Comparison of ENCODE assay signal across 25 cellular contexts in the genomic region with DNA sequence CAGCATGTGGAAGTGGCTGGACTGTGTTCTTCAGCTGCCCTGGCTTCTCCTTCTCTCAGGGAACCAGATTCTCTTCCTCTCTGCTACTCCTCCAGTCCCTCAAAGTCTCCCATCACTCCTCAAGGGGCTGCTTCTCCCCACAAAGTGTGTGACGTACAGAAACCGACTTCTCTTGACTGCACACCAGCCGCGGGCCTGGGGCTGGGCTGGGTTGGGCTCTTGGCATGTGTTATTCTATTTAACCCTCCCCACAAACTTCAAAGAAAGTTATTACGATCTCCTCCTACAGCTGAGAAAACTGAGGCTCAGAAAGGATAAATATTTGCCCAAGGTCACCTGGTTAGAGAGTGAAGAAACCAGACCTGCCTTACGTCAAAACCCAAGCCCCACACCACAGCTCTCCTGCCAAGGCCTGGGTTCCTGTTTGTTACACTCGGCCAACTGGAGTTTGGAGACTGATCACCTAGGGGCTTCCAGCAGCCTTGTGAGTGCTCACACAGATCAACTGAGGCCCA.
DNase-seq lines count a peak whose midpoint lies in the region; ATAC-seq, FAIRE-seq and TF ChIP-seq lines count a peak whose summit lies in the region.
"Had no signal": no experiment of that assay in that cellular context is flagged by ENCODE, and none has a peak within 500 bp of the region (broad histone marks: within the 10 kb centered on the region; RNA-seq: fewer than 3 reads in every experiment).

No MANE protein-coding gene starts in this region.

- intact Hi-C loops in body of pancreas (cut with DNase I) (no loop called here), left lung (cut with DNase I) (no loop called here), pancreas (cut with DNase I) (no loop called here)

- no peaks in the 10 kb centered on the region for H3K4me1 Mint-ChIP-seq in T-cell

- no peaks in the 10 kb centered on the region for H3K36me3 Mint-ChIP-seq in T-cell

- DNase-seq in DMS53 treated with DMSO at 0.1 percent for 48 hours (lab: John Stamatoyannopoulos, UW; ENCODE audit: unreplicated experiment) (peak; percentile 80), body of pancreas (peak in 3 of 4 donors; percentile 37 to 74 (median 45)), left lung (no peak), pancreas (peak in 2 of 6 donors; percentile 27 to 38), T-cell (no peak), NOMO-1 treated with dmso at 0.1 percent for 144 hours (lab: John Stamatoyannopoulos, UW; ENCODE audit: unreplicated experiment) (no peak), iPS-NIHi11 (ENCODE audit: low spot score) (no peak)
- DNase-seq: CD4-positive, alpha-beta T cell; DMS79; GF-D8; H7; Kasumi-1; NCI-H1092 treated with DMSO at 0.1 percent for 48 hours; NCI-H1436; NCI-H187; NCI-H2081 treated with DMSO at 0.1 percent for 48 hours; NCI-H2171 treated with DMSO at 0.1 percent for 48 hours; NCI-H446; NCI-H526 treated with DMSO at 0.1 percent for 48 hours; Right ventricle myocardium superior; RPMI8226 had no signal

- ATAC-seq in body of pancreas (peak; percentile 59), left lung (peak; percentile 33), pancreas (peak; percentile 81 to 95 (median 89)), GM18868 (IDR thresholded peaks at IDR 0.05; ENCODE audit: unreplicated experiment) (no peak), T-cell (replicated peaks in 1 of 4) (no peak)
- ATAC-seq: K562 had no signal

- H3K4me1 ChIP-seq in body of pancreas (no peaks in the 10 kb centered on the region), left lung (peaks cover 0 to 7% of the 10 kb centered on the region in 2 donors), pancreas (peaks cover 0 to 5% (median 0%) of the 10 kb centered on the region in 3 donors)
- H3K4me1 ChIP-seq: BLaER1 treated with 17β-estradiol and CSF1 and Interleukin-3, amounts not matched to agents 10 nM and 100 nM had no signal

- FAIRE-seq in pancreas (lab: Jason Lieb, UNC), result no peak
- FAIRE-seq: GM12891, K562 had no signal

- CTCF ChIA-PET in T-cell (lab: Charles Lee), result no interaction called here

- TF ChIP-seq CTCF in body of pancreas (IDR thresholded peaks at IDR 0.05) (no peak), left lung (IDR thresholded peaks at IDR 0.05) (no peak), pancreas (IDR thresholded peaks at IDR 0.05) (no peak)

- 32 to 45% methylated on average over 7 of the region's 7 CpGs for WGBS in body of pancreas, 2 donors
- WGBS in pancreas, 2 donors, result 44 to 48% methylated on average over 7 of the region's 7 CpGs

- H3K4me3 Mint-ChIP-seq in T-cell, result no peak overlapping the region
- H3K4me3 Mint-ChIP-seq: CD4-positive, alpha-beta T cell had no signal

- H3K4me3 ChIP-seq in body of pancreas (no peak overlapping the region), left lung (no peak overlapping the region), pancreas (no peak overlapping the region)
- H3K4me3 ChIP-seq: BLaER1 treated with 17β-estradiol and CSF1 and Interleukin-3, amounts not matched to agents 10 nM and 100 nM; K562 had no signal

- H3K9me3 ChIP-seq in body of pancreas, result peaks cover 0 to 4% (median 0%) of the 10 kb centered on the region in 3 donors
- no peaks in the 10 kb centered on the region for H3K9me3 ChIP-seq in left lung
- no peaks in the 10 kb centered on the region for H3K9me3 ChIP-seq in pancreas

- H3K27ac ChIP-seq in body of pancreas, result peak overlapping the region in 1 of 4 donors; percentile 67
- H3K27ac ChIP-seq in left lung, result no peak overlapping the region
- H3K27ac ChIP-seq in pancreas, result peak overlapping the region in 2 of 4 donors; percentile 23 to 48
- H3K27ac ChIP-seq: BLaER1 treated with 17β-estradiol and CSF1 and Interleukin-3, amounts not matched to agents 10 nM and 100 nM had no signal

- no peak overlapping the region for H3K27ac Mint-ChIP-seq in T-cell
- H3K27ac Mint-ChIP-seq: CD4-positive, alpha-beta T cell had no signal

- H3K27me3 ChIP-seq in body of pancreas (no peaks in the 10 kb centered on the region), left lung (peaks cover 0 to 26% of the 10 kb centered on the region in 2 donors), pancreas (no peaks in the 10 kb centered on the region)
- H3K27me3 ChIP-seq: BLaER1 treated with 17β-estradiol and CSF1 and Interleukin-3, amounts not matched to agents 10 nM and 100 nM had no signal

- H3K36me3 ChIP-seq in body of pancreas (replicated peaks in 1 of 2; ENCODE audit: insufficient read depth in 1 of 2, low read depth in 2 of 2) (no peaks in the 10 kb centered on the region), left lung (no peaks in the 10 kb centered on the region), pancreas (no peaks in the 10 kb centered on the region)
- H3K36me3 ChIP-seq: BLaER1 treated with 17β-estradiol and CSF1 and Interleukin-3, amounts not matched to agents 10 nM and 100 nM had no signal

- POLR2A ChIA-PET in T-cell (lab: Charles Lee), result no interaction called here

- H3K27me3 Mint-ChIP-seq in T-cell, result peaks cover 6 to 7% of the 10 kb centered on the region in 2 donors

- TF ChIP-seq POLR2A in body of pancreas (IDR thresholded peaks at IDR 0.05), result no peak

- peaks cover 0 to 8% (median 4%) of the 10 kb centered on the region in 3 donors for H3K9me3 Mint-ChIP-seq in T-cell
- H3K9me3 Mint-ChIP-seq: CD4-positive, alpha-beta T cell had no signal

Comparison
In these comparisons a context has a peak if more than half of its experiments do, and no peak if none do; other contexts are left out.
1. DNase-seq: peak in DMS53 treated with DMSO at 0.1 percent for 48 hours (single experiment) and body of pancreas (3 of 4); none in left lung (0 of 2), T-cell (0 of 34), NOMO-1 treated with dmso at 0.1 percent for 144 hours (single experiment) and iPS-NIHi11 (single experiment).
2. ATAC-seq: peak in body of pancreas (single experiment), left lung (single experiment) and pancreas (4 of 4); none in GM18868 (single experiment) and T-cell (0 of 4).